Comparison of ENCODE assay signal across 5 cellular contexts in genomic region chr11:16059332-16059731, GRCh38.
"Had no signal": no experiment of that assay in that cellular context is flagged by ENCODE, and none has a peak within 500 bp of the region (broad histone marks: within the 10 kb centered on the region; RNA-seq: fewer than 3 reads in every experiment).

No MANE protein-coding gene starts in this region.

- DNase-seq: H9, HCEC 1CT had no signal

- H3K4me3 Mint-ChIP-seq: GM23338, H9, IgD-negative memory B cell had no signal

- ATAC-seq: GM23338, HepG2 had no signal

- H3K27ac Mint-ChIP-seq: GM23338, H9, IgD-negative memory B cell had no signal

- H3K4me1 Mint-ChIP-seq: IgD-negative memory B cell had no signal

- H3K27me3 Mint-ChIP-seq: IgD-negative memory B cell had no signal

- H3K4me3 ChIP-seq: GM23338 had no signal

- H3K36me3 Mint-ChIP-seq: IgD-negative memory B cell had no signal
